In the genomic region with DNA sequence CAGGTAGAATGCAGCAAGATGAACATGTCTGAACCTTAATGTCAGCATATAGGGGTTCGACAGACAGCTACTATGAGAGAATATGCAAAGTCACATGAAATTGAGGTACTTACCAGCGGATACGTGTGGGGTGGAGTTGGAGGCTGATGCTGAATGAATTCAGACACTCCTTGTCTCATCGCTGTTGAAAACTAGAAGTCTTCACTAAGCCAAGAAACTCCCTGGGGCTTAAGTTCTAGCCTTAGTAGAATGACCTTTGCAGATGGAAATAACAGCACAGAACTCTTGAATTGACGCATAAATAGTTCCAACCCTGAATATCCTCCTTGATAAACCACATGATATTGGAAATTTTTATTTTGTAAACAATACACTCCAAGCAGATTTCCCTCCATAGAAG, we compare ENCODE assay signal across 1 cellular context.
TF ChIP-seq lines count a peak whose summit lies in the region.

No MANE protein-coding gene starts in this region.

TF ChIP-seq in IMR-90, 13 proteins besides CTCF, POLR2A, EP300 and RAD21:
- TF ChIP-seq BHLHE40 (IDR thresholded peaks at IDR 0.05; ENCODE audit: low read depth, low read length), result no peak
